In genomic region chr3:197949191-197949766, GRCh38 we compare ENCODE assay signal across 8 cellular contexts. TPM values are rescaled to one million over a fixed set of nuclear protein-coding genes. Genes with fewer than 3 reads are reported as not detected.
DNase-seq lines count a peak whose midpoint lies in the region; ATAC-seq, FAIRE-seq and TF ChIP-seq lines count a peak whose summit lies in the region.

No MANE protein-coding gene starts in this region.

- H3K4me3 Mint-ChIP-seq in activated CD8-positive, alpha-beta memory T cell treated with anti-CD3 and anti-CD28 coated beads, Interleukin-2, amount 10 ng/mL, durations not matched to agents 7 days and 5 days, result peak overlapping the region; percentile 98
- H3K4me3 Mint-ChIP-seq in activated naive CD8-positive, alpha-beta T cell treated with anti-CD3 and anti-CD28 coated beads for 36 hours, result peak overlapping the region; percentile 95

- intact Hi-C loops in kidney (cut with DNase I) (no loop called here), tibial artery (cut with DNase I; ENCODE audit: low total_unique reads) (loop anchor here (5.0 kb wide), 1 partner anchor 42 kb away; no protein-coding TSS in a partner anchor)

- no peak for DNase-seq in activated CD8-positive, alpha-beta memory T cell treated with anti-CD3 and anti-CD28 coated beads, Interleukin-2, amount 10 ng/mL, durations not matched to agents 7 days and 5 days
- no peak for DNase-seq in activated CD8-positive, alpha-beta memory T cell treated with anti-CD3 and anti-CD28 coated beads for 24 hours
- DNase-seq in activated naive CD8-positive, alpha-beta T cell treated with anti-CD3 and anti-CD28 coated beads for 36 hours, result no peak
- DNase-seq in kidney (no peak), tibial artery (no peak), middle frontal gyrus (ENCODE audit: extremely low spot score, low spot score) (no peak), NCI-H187 treated with DMSO at 0.1 percent for 48 hours (lab: John Stamatoyannopoulos, UW) (no peak)

- H3K9me3 ChIP-seq in kidney (ENCODE audit: control insufficient read depth in 1 of 2, low read length in 2 of 2) (no peaks in the 10 kb centered on the region), tibial artery (no peaks in the 10 kb centered on the region)

- ATAC-seq in activated CD8-positive, alpha-beta memory T cell treated with anti-CD3 and anti-CD28 coated beads, Interleukin-2, amount 10 ng/mL, durations not matched to agents 7 days and 5 days, result peak; percentile 6
- no peak for ATAC-seq in HG02885 (IDR thresholded peaks at IDR 0.05; ENCODE audit: poor library complexity, unreplicated experiment)

- no peak for FAIRE-seq in kidney (lab: Jason Lieb, UNC)

- H3K27me3 ChIP-seq in tibial artery, result no peaks in the 10 kb centered on the region

- peaks cover 14 to 30% of the 10 kb centered on the region in 2 donors for H3K36me3 ChIP-seq in kidney (ENCODE audit: control insufficient read depth in 1 of 2, insufficient read depth in 2 of 2, low read length in 2 of 2)
- H3K36me3 ChIP-seq in tibial artery, result peaks cover 31 to 32% (median 31%) of the 10 kb centered on the region in 3 donors

- no peak for TF ChIP-seq CTCF in kidney (IDR thresholded peaks at IDR 0.05; ENCODE audit: borderline replicate concordance, extremely low read depth, insufficient read depth)
- TF ChIP-seq CTCF in tibial artery (IDR thresholded peaks at IDR 0.05), result no peak

- H3K27ac ChIP-seq in kidney (ENCODE audit: low read depth in 2 of 2, low read length in 2 of 2), result peak overlapping the region in 1 of 2 donors; percentile 95
- peak overlapping the region; percentile 74 to 84 for H3K27ac ChIP-seq in tibial artery

- H3K36me3 Mint-ChIP-seq in activated CD8-positive, alpha-beta memory T cell treated with anti-CD3 and anti-CD28 coated beads, Interleukin-2, amount 10 ng/mL, durations not matched to agents 7 days and 5 days, result peaks cover 36% of the 10 kb centered on the region
- H3K36me3 Mint-ChIP-seq in activated naive CD8-positive, alpha-beta T cell treated with anti-CD3 and anti-CD28 coated beads for 36 hours, result peaks cover 41% of the 10 kb centered on the region

- H3K27me3 Mint-ChIP-seq in activated CD8-positive, alpha-beta memory T cell treated with anti-CD3 and anti-CD28 coated beads, Interleukin-2, amount 10 ng/mL, durations not matched to agents 7 days and 5 days, result no peaks in the 10 kb centered on the region
- H3K27me3 Mint-ChIP-seq in activated naive CD8-positive, alpha-beta T cell treated with anti-CD3 and anti-CD28 coated beads for 36 hours, result no peaks in the 10 kb centered on the region

- peak overlapping the region; percentile 4 to 99 for H3K9ac ChIP-seq in kidney (ENCODE audit: low read length in 2 of 2)

- H3K4me1 Mint-ChIP-seq in activated CD8-positive, alpha-beta memory T cell treated with anti-CD3 and anti-CD28 coated beads, Interleukin-2, amount 10 ng/mL, durations not matched to agents 7 days and 5 days, result peaks cover 34% of the 10 kb centered on the region
- peaks cover 24% of the 10 kb centered on the region for H3K4me1 Mint-ChIP-seq in activated naive CD8-positive, alpha-beta T cell treated with anti-CD3 and anti-CD28 coated beads for 36 hours

- peak overlapping the region; percentile 97 for H3K27ac Mint-ChIP-seq in activated CD8-positive, alpha-beta memory T cell treated with anti-CD3 and anti-CD28 coated beads, Interleukin-2, amount 10 ng/mL, durations not matched to agents 7 days and 5 days
- peak overlapping the region; percentile 99 for H3K27ac Mint-ChIP-seq in activated naive CD8-positive, alpha-beta T cell treated with anti-CD3 and anti-CD28 coated beads for 36 hours

- H3K9me3 Mint-ChIP-seq in activated CD8-positive, alpha-beta memory T cell treated with anti-CD3 and anti-CD28 coated beads, Interleukin-2, amount 10 ng/mL, durations not matched to agents 7 days and 5 days (ENCODE audit: low read depth), result no peaks in the 10 kb centered on the region
- no peaks in the 10 kb centered on the region for H3K9me3 Mint-ChIP-seq in activated naive CD8-positive, alpha-beta T cell treated with anti-CD3 and anti-CD28 coated beads for 36 hours

- peaks cover 2 to 15% of the 10 kb centered on the region in 2 donors for H3K4me1 ChIP-seq in kidney (ENCODE audit: control insufficient read depth in 1 of 2, insufficient read depth in 1 of 2, low read depth in 1 of 2, low read length in 2 of 2)
- H3K4me1 ChIP-seq in tibial artery, result peaks cover 0 to 42% (median 33%) of the 10 kb centered on the region in 4 donors

- H3K4me3 ChIP-seq in kidney (ENCODE audit: low read length in 2 of 2) (peak overlapping the region; percentile 86 to 100), tibial artery (peak overlapping the region; percentile 57 to 64)

- CTCF ChIA-PET in activated CD8-positive, alpha-beta memory T cell treated with anti-CD3 and anti-CD28 coated beads, Interleukin-2, amount 10 ng/mL, durations not matched to agents 7 days and 5 days (lab: Charles Lee), result interaction anchor here (1.3 to 1.8 kb wide), 2 partner anchors 43 to 131 kb away, joined by 4 to 6 read pairs; no protein-coding TSS in a partner anchor

RNA-seq across cellular contexts. Expression of gene RPL35A, which starts 0.7 kb away (rescaled TPM):
- total RNA-seq in activated CD8-positive, alpha-beta memory T cell treated with anti-CD3 and anti-CD28 coated beads, Interleukin-2, amount 10 ng/mL, durations not matched to agents 7 days and 5 days, result 100 to 1,000 TPM; 803 to 912 TPM
- total RNA-seq in activated naive CD8-positive, alpha-beta T cell treated with anti-CD3 and anti-CD28 coated beads for 36 hours, result 1,000 to 10,000 TPM; 1,619 to 1,626 TPM
- 721 TPM for total RNA-seq in kidney
- 1,510 TPM for polyA plus RNA-seq in kidney (ENCODE audit: insufficient read depth, low read depth, low replicate concordance)

RNA-seq across cellular contexts. Expression of gene LMLN, which starts 10.7 kb away (rescaled TPM):
- 1 to 10 TPM; 1.5 to 1.7 TPM for total RNA-seq in activated CD8-positive, alpha-beta memory T cell treated with anti-CD3 and anti-CD28 coated beads, Interleukin-2, amount 10 ng/mL, durations not matched to agents 7 days and 5 days
- total RNA-seq in activated naive CD8-positive, alpha-beta T cell treated with anti-CD3 and anti-CD28 coated beads for 36 hours, result 10 to 100 TPM in 1 of 2 experiments, 1 to 10 TPM in 1; 8.1 to 10.4 TPM
- total RNA-seq in kidney, result 10.5 TPM
- polyA plus RNA-seq in kidney (ENCODE audit: insufficient read depth, low read depth, low replicate concordance), result 1.6 TPM
